Comparison of ENCODE assay signal across 11 cellular contexts in genomic region chr5:34709861-34710673, GRCh38. TPM values are rescaled to one million over a fixed set of nuclear protein-coding genes. Genes with fewer than 3 reads are reported as not detected.
A peak's percentile ranks its signal among the peaks of the same experiment; 100 is the strongest.
DNase-seq lines count a peak whose midpoint lies in the region; ATAC-seq and TF ChIP-seq lines count a peak whose summit lies in the region.
"Had no signal": no experiment of that assay in that cellular context is flagged by ENCODE, and none has a peak within 500 bp of the region (broad histone marks: within the 10 kb centered on the region; RNA-seq: fewer than 3 reads in every experiment).

No MANE protein-coding gene starts in this region.

- TF ChIP-seq EP300 in upper lobe of left lung (IDR thresholded peaks at IDR 0.05), result no peak

- H3K9me3 Mint-ChIP-seq in activated CD4-positive, alpha-beta memory T cell treated with anti-CD3 and anti-CD28 coated beads, Interleukin-2, amount 10 ng/mL, durations not matched to agents 7 days and 5 days, result no peaks in the 10 kb centered on the region

- WGBS in upper lobe of left lung, 2 donors, result 74 to 81% methylated on average over 6 of the region's 6 CpGs

- H3K27ac ChIP-seq in substantia nigra (ENCODE audit: low read depth, low read length, poor library complexity, severe bottlenecking) (no peak overlapping the region), upper lobe of left lung (no peak overlapping the region)

- no peaks in the 10 kb centered on the region for H3K9me3 ChIP-seq in upper lobe of left lung

- POLR2A ChIA-PET in activated CD4-positive, alpha-beta memory T cell treated with anti-CD3 and anti-CD28 coated beads, Interleukin-2, amount 10 ng/mL, durations not matched to agents 7 days and 5 days (lab: Charles Lee), result no interaction called here

- no peaks in the 10 kb centered on the region for H3K27me3 ChIP-seq in upper lobe of left lung

- ATAC-seq in upper lobe of left lung (ENCODE audit: low FRiP score in 2 of 2), result no peak

- peaks cover 0 to 13% (median 8%) of the 10 kb centered on the region in 4 donors for H3K4me1 ChIP-seq in upper lobe of left lung

- in situ Hi-C loops in astrocyte of the spinal cord (cut with HindIII; ENCODE audit: low sequenced_read_pairs), result no loop called here

- H3K4me3 ChIP-seq in astrocyte of the spinal cord (ENCODE audit: low read depth, low read length) (no peak overlapping the region), upper lobe of left lung (no peak overlapping the region)

- TF ChIP-seq POLR2A in upper lobe of left lung (IDR thresholded peaks at IDR 0.05), result no peak

- H3K27ac Mint-ChIP-seq in activated CD4-positive, alpha-beta memory T cell treated with anti-CD3 and anti-CD28 coated beads, Interleukin-2, amount 10 ng/mL, durations not matched to agents 7 days and 5 days, result no peak overlapping the region

- H3K4me3 Mint-ChIP-seq in activated CD4-positive, alpha-beta memory T cell treated with anti-CD3 and anti-CD28 coated beads, Interleukin-2, amount 10 ng/mL, durations not matched to agents 7 days and 5 days, result no peak overlapping the region

- no peak for TF ChIP-seq CTCF in astrocyte of the spinal cord (IDR thresholded peaks at IDR 0.05; ENCODE audit: low read depth, low read length)
- TF ChIP-seq CTCF in upper lobe of left lung (IDR thresholded peaks at IDR 0.05), result no peak

- H3K36me3 Mint-ChIP-seq in activated CD4-positive, alpha-beta memory T cell treated with anti-CD3 and anti-CD28 coated beads, Interleukin-2, amount 10 ng/mL, durations not matched to agents 7 days and 5 days (ENCODE audit: low read depth), result no peaks in the 10 kb centered on the region

- no peaks in the 10 kb centered on the region for H3K36me3 ChIP-seq in upper lobe of left lung

- H3K4me1 Mint-ChIP-seq in activated CD4-positive, alpha-beta memory T cell treated with anti-CD3 and anti-CD28 coated beads, Interleukin-2, amount 10 ng/mL, durations not matched to agents 7 days and 5 days, result no peaks in the 10 kb centered on the region

- H3K27me3 Mint-ChIP-seq in activated CD4-positive, alpha-beta memory T cell treated with anti-CD3 and anti-CD28 coated beads, Interleukin-2, amount 10 ng/mL, durations not matched to agents 7 days and 5 days, result no peaks in the 10 kb centered on the region

- CTCF ChIA-PET in activated CD4-positive, alpha-beta memory T cell treated with anti-CD3 and anti-CD28 coated beads, Interleukin-2, amount 10 ng/mL, durations not matched to agents 7 days and 5 days (lab: Charles Lee), result no interaction called here

- DNase-seq in HS-27A (ENCODE audit: low read depth), result peak; percentile 81
- DNase-seq in astrocyte of the spinal cord (ENCODE audit: low read depth, low spot score), result peak; percentile 96
- DNase-seq in islet precursor cell, result peak; percentile 66
- DNase-seq in smooth muscle cell of the brain vasculature (ENCODE audit: low read depth, low spot score), result peak; percentile 54
- DNase-seq in substantia nigra (lab: John Stamatoyannopoulos, UW), result no peak
- DNase-seq in HuH-7 (ENCODE audit: low spot score), result no peak
- DNase-seq in upper lobe of left lung, result no peak
- no peak for DNase-seq in activated CD4-positive, alpha-beta memory T cell treated with anti-CD3 and anti-CD28 coated beads, Interleukin-2, amount 10 ng/mL, durations not matched to agents 7 days and 5 days
- DNase-seq: NCI-H1092, right cardiac atrium, T-helper 2 cell had no signal

RNA-seq across cellular contexts. Expression of gene RAI14, which starts 53.9 kb away (rescaled TPM):
- total RNA-seq in upper lobe of left lung, result 10 to 100 TPM; 34.0 to 88.6 (median 67.9) TPM
- 1 to 10 TPM in 1 of 2 experiments, under 1 TPM in 1; 0.76 to 1.0 TPM for total RNA-seq in activated CD4-positive, alpha-beta memory T cell treated with anti-CD3 and anti-CD28 coated beads, Interleukin-2, amount 10 ng/mL, durations not matched to agents 7 days and 5 days

Comparison
In these comparisons a context has a peak if more than half of its experiments do, and no peak if none do; other contexts are left out.
1. DNase-seq: peak in HS-27A (single experiment), astrocyte of the spinal cord (single experiment), islet precursor cell (single experiment) and smooth muscle cell of the brain vasculature (single experiment); none in substantia nigra (0 of 49), HuH-7 (single experiment), upper lobe of left lung (0 of 2) and activated CD4-positive, alpha-beta memory T cell treated with anti-CD3 and anti-CD28 coated beads, Interleukin-2, amount 10 ng/mL, durations not matched to agents 7 days and 5 days (single experiment).
2. RNA of gene RAI14, which starts 53.9 kb away (total RNA-seq): 34.0 to 88.6 TPM in upper lobe of left lung; 0.76 to 1.0 TPM in activated CD4-positive, alpha-beta memory T cell treated with anti-CD3 and anti-CD28 coated beads, Interleukin-2, amount 10 ng/mL, durations not matched to agents 7 days and 5 days; every median in the first group is over 10 times any median in the second.